In the genomic region with DNA sequence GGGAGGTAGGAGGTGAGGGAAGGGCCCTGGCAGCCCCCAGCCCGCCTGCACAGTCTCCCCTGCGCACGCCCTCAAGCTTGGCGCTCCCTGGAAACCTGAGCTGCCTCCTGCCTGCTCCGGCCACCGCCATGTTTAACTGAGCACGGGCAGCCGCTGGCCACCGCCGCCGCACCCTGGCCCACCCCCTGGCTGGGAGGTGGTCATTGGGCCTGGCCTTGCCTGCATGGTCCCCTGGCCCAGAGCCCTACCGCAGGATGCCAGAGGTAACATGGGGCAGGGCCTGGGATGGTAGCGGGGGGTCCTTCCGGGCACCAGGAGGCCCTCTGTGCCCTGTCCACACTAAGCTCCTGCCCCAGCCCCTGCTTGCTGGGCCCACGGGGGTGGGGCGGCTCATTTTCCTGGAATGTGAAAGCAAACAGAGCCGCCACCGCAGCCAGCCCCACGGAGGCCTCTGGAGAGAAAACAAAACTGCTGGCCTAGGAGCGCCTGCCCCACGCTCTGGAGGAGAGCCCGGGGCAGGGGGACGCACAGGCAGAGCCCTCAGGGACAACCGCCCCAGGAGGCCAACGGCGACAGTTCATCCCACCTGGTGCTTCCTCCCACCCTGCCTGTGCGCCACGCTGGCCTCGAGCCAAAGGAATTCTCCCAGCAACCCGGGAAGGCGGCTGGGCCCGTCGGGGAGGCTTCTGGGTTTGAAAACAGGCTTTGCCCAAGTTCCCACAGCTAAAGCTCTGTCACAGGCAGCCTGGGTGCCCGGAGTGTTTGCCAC, we compare ENCODE assay signal across 8 cellular contexts. TPM values are rescaled to one million over a fixed set of nuclear protein-coding genes. Genes with fewer than 3 reads are reported as not detected.
DNase-seq lines count a peak whose midpoint lies in the region; ATAC-seq and TF ChIP-seq lines count a peak whose summit lies in the region.

No MANE protein-coding gene starts in this region.

- no peak for TF ChIP-seq CTCF in fibroblast of mammary gland (conservative IDR thresholded peaks at IDR 0.05; ENCODE audit: control insufficient read depth, insufficient read depth, low read depth, low read length)

- intact Hi-C loops in posterior vena cava (cut with DNase I), result loop anchor here in 1 of 2 donors (10.0 kb wide), 1 partner anchor 59 kb away; no protein-coding TSS in a partner anchor

- DNase-seq in DMS53 (lab: John Stamatoyannopoulos, UW) (peak; percentile 68), NCI-H526 treated with DMSO at 0.1 percent for 48 hours (lab: John Stamatoyannopoulos, UW) (peak; percentile 62), fibroblast of mammary gland (ENCODE audit: low read depth) (peak; percentile 70), posterior vena cava (ENCODE audit: low spot score) (peak; percentile 89)
- DNase-seq in central memory CD4-positive, alpha-beta T cell, result no peak
- DNase-seq in activated CD8-positive, alpha-beta memory T cell treated with anti-CD3 and anti-CD28 coated beads for 24 hours, result no peak

- ATAC-seq in GM18909 (IDR thresholded peaks at IDR 0.05; ENCODE audit: poor library complexity, unreplicated experiment) (no peak), HG03280 (IDR thresholded peaks at IDR 0.05; ENCODE audit: unreplicated experiment) (no peak)

- no peak overlapping the region for H3K4me3 ChIP-seq in fibroblast of mammary gland (ENCODE audit: control insufficient read depth, low read depth, low read length)

RNA-seq across cellular contexts. Expression of a gene that starts 8.9 kb away (rescaled TPM):
- 100 to 1,000 TPM; 115 to 143 TPM for total RNA-seq in posterior vena cava

RNA-seq across cellular contexts. Expression of a gene that starts 12.0 kb away (rescaled TPM):
- total RNA-seq in posterior vena cava, result 10 to 100 TPM in 1 of 2 donors, 1 to 10 TPM in 1; 8.1 to 15.2 TPM

RNA-seq across cellular contexts. Expression of a gene that starts 12.2 kb away (rescaled TPM):
- 10 to 100 TPM; 77.8 to 86.9 TPM for total RNA-seq in posterior vena cava

RNA-seq across cellular contexts. Expression of a gene that starts 16.0 kb away (rescaled TPM):
- not detected for total RNA-seq in posterior vena cava

RNA-seq across cellular contexts. Expression of a gene that starts 26.0 kb away (rescaled TPM):
- 10 to 100 TPM; 29.4 to 38.7 TPM for total RNA-seq in posterior vena cava

Comparison
In these comparisons a context has a peak if more than half of its experiments do, and no peak if none do; other contexts are left out.
1. DNase-seq: peak in DMS53 (single experiment), NCI-H526 treated with DMSO at 0.1 percent for 48 hours (single experiment), fibroblast of mammary gland (single experiment) and posterior vena cava (single experiment); none in central memory CD4-positive, alpha-beta T cell (single experiment) and activated CD8-positive, alpha-beta memory T cell treated with anti-CD3 and anti-CD28 coated beads for 24 hours (single experiment).